8 cellular contexts compared by ENCODE assay signal in the genomic region with DNA sequence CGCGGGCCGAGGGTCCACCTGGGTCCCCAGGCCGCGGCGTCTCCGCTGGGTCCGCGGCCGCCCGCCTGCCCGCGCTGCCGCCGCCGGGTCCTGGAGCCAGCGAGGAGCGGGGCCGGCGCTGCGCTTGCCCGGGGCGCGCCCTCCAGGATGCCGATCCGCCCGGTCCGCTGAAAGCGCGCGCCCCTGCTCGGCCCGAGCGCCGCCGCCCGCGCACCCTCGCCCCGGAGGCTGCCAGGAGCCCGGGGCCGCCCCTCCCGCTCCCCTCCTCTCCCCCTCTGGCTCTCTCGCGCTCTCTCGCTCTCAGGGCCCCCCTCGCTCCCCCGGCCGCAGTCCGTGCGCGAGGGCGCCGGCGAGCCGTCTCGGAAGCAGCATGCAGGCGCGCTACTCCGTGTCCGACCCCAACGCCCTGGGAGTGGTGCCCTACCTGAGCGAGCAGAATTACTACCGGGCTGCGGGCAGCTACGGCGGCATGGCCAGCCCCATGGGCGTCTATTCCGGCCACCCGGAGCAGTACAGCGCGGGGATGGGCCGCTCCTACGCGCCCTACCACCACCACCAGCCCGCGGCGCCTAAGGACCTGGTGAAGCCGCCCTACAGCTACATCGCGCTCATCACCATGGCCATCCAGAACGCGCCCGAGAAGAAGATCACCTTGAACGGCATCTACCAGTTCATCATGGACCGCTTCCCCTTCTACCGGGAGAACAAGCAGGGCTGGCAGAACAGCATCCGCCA. TPM values are rescaled to one million over a fixed set of nuclear protein-coding genes. Genes with fewer than 3 reads are reported as not detected.
A peak's percentile ranks its signal among the peaks of the same experiment; 100 is the strongest.
DNase-seq lines count a peak whose midpoint lies in the region; ATAC-seq and TF ChIP-seq lines count a peak whose summit lies in the region.

No MANE protein-coding gene starts in this region.

- peak overlapping the region; percentile 30 for H3K4me3 Mint-ChIP-seq in CD4-positive, alpha-beta T cell
- H3K4me3 Mint-ChIP-seq in neural crest cell: peak overlapping the region; percentile 47

- no peak for TF ChIP-seq CTCF in CD4-positive, alpha-beta T cell (IDR thresholded peaks at IDR 0.05)
- TF ChIP-seq CTCF in esophagus squamous epithelium (IDR thresholded peaks at IDR 0.05): no peak
- TF ChIP-seq CTCF in neural crest cell (conservative IDR thresholded peaks at IDR 0.05): no peak

- no CpG with 5 or more reads among the region's 88 CpGs for WGBS in esophagus squamous epithelium, 2 donors

- no peaks in the 10 kb centered on the region for H3K9me3 Mint-ChIP-seq in CD4-positive, alpha-beta T cell
- no peaks in the 10 kb centered on the region for H3K9me3 Mint-ChIP-seq in neural crest cell

- DNase-seq in CD4-positive, alpha-beta T cell: no peak
- peak in 1 of 2 experiments; percentile 90 for DNase-seq in SJSA1 (ENCODE audit: low read depth in 1 of 2, low spot score in 2 of 2)
- no peak for DNase-seq in esophagus squamous epithelium (lab: John Stamatoyannopoulos, UW)
- no peak for DNase-seq in neural crest cell (ENCODE audit: low read depth, low spot score)
- DNase-seq in NCI-H1048 (lab: John Stamatoyannopoulos, UW): no peak
- no peak for DNase-seq in cerebellar nuclear complex (lab: John Stamatoyannopoulos, UW)

- no peaks in the 10 kb centered on the region for H3K36me3 Mint-ChIP-seq in CD4-positive, alpha-beta T cell (ENCODE audit: low read depth)
- H3K36me3 Mint-ChIP-seq in neural crest cell (ENCODE audit: low read depth): no peaks in the 10 kb centered on the region

- H3K4me1 ChIP-seq in SJSA1 (replicated peaks) (peaks cover 35% of the 10 kb centered on the region), esophagus squamous epithelium (peaks cover 4 to 41% (median 8%) of the 10 kb centered on the region in 3 donors)

- TF ChIP-seq POLR2A in esophagus squamous epithelium (IDR thresholded peaks at IDR 0.05): no peak

- H3K9me3 ChIP-seq in CD4-positive, alpha-beta T cell (ENCODE audit: control insufficient read depth, low read length): no peaks in the 10 kb centered on the region
- H3K9me3 ChIP-seq in SJSA1 (replicated peaks) (0 out of 2 replicates have a peak, but pooled peaks cover 3% of the 10 kb centered on the region), esophagus squamous epithelium (no peaks in the 10 kb centered on the region)

- CTCF ChIA-PET in CD4-positive, alpha-beta T cell (lab: Charles Lee): no interaction called here

- peaks cover 88% of the 10 kb centered on the region for H3K27me3 Mint-ChIP-seq in CD4-positive, alpha-beta T cell
- H3K27me3 Mint-ChIP-seq in neural crest cell (ENCODE audit: low read depth): peaks cover 90% of the 10 kb centered on the region

- intact Hi-C loops in CD4-positive, alpha-beta T cell (cut with DNase I, micrococcal nuclease): no loop called here
- intact Hi-C loops in esophagus squamous epithelium (cut with DNase I): loop anchor here (10.0 kb wide), 1 partner anchor 718 kb away; no protein-coding TSS in a partner anchor

- no peak overlapping the region for H3K27ac Mint-ChIP-seq in CD4-positive, alpha-beta T cell
- H3K27ac Mint-ChIP-seq in neural crest cell (ENCODE audit: unreplicated experiment): no peak overlapping the region

- H3K27ac ChIP-seq in CD4-positive, alpha-beta T cell (ENCODE audit: low read depth, low read length): no peak overlapping the region
- H3K27ac ChIP-seq in SJSA1 (peak overlapping the region; percentile 82), esophagus squamous epithelium (peak overlapping the region; percentile 24 to 79 (median 46))

- H3K4me1 Mint-ChIP-seq in CD4-positive, alpha-beta T cell (ENCODE audit: low read depth): peaks cover 26% of the 10 kb centered on the region
- peaks cover 19% of the 10 kb centered on the region for H3K4me1 Mint-ChIP-seq in neural crest cell

- POLR2A ChIA-PET in CD4-positive, alpha-beta T cell (lab: Charles Lee): no interaction called here

- H3K36me3 ChIP-seq in SJSA1 (peaks cover 52% of the 10 kb centered on the region), esophagus squamous epithelium (no peaks in the 10 kb centered on the region)

- peaks cover 82% of the 10 kb centered on the region for H3K27me3 ChIP-seq in CD4-positive, alpha-beta T cell (ENCODE audit: control insufficient read depth, insufficient read depth, low read length)
- H3K27me3 ChIP-seq in SJSA1 (replicated peaks): no peaks in the 10 kb centered on the region
- H3K27me3 ChIP-seq in esophagus squamous epithelium: peaks cover 22 to 94% (median 35%) of the 10 kb centered on the region in 4 donors

- H3K4me3 ChIP-seq in SJSA1: peak overlapping the region; percentile 82
- H3K4me3 ChIP-seq in esophagus squamous epithelium: peak overlapping the region; percentile 12 to 62 (median 33)

- ATAC-seq in CD4-positive, alpha-beta T cell (ENCODE audit: poor library complexity): no peak
- no peak for ATAC-seq in HG03378 (IDR thresholded peaks at IDR 0.05; ENCODE audit: unreplicated experiment)
- no peak for ATAC-seq in GM19035 (IDR thresholded peaks at IDR 0.05; ENCODE audit: unreplicated experiment)

RNA-seq across cellular contexts. Expression of a gene that starts 0.5 kb away (rescaled TPM):
- under 1 TPM; 0.11 to 0.19 TPM for total RNA-seq in CD4-positive, alpha-beta T cell
- total RNA-seq in SJSA1 (2014; rRNA removed; shearing (Covaris generic)): 3.9 and 5.5 TPM in 2 replicates
- under 1 TPM; 0.09 to 0.57 (median 0.40) TPM for total RNA-seq in esophagus squamous epithelium
- 0.11 TPM in 1 of 2 replicates, not detected in the other for total RNA-seq in neural crest cell

RNA-seq across cellular contexts. Expression of a gene that starts 11.2 kb away (rescaled TPM):
- total RNA-seq in CD4-positive, alpha-beta T cell: not detected
- 39.4 and 43.2 TPM in 2 replicates for total RNA-seq in SJSA1 (2014; rRNA removed; shearing (Covaris generic))
- total RNA-seq in esophagus squamous epithelium (1 to 10 TPM in 1 of 4 donors, under 1 TPM in 2, not detected in 1; 0.13 to 1.6 (median 0.57) TPM), neural crest cell (0.09 and 0.18 TPM in 2 replicates)

RNA-seq across cellular contexts. Expression of a gene that starts 12.1 kb away (rescaled TPM):
- total RNA-seq in CD4-positive, alpha-beta T cell: 1 to 10 TPM; 7.3 to 7.9 TPM
- total RNA-seq in SJSA1 (2014; rRNA removed; shearing (Covaris generic)): 9.4 and 11.7 TPM in 2 replicates
- total RNA-seq in esophagus squamous epithelium: 10 to 100 TPM; 10.7 to 17.7 (median 14.8) TPM
- 14.0 and 16.8 TPM in 2 replicates for total RNA-seq in neural crest cell

RNA-seq across cellular contexts. Expression of a gene that starts 56.8 kb away (rescaled TPM):
- total RNA-seq in CD4-positive, alpha-beta T cell: not detected
- 25.7 and 34.7 TPM in 2 replicates for total RNA-seq in SJSA1 (2014; rRNA removed; shearing (Covaris generic))
- total RNA-seq in esophagus squamous epithelium (1 to 10 TPM in 3 of 4 donors, under 1 TPM in 1; 0.76 to 8.6 (median 3.0) TPM), neural crest cell (not detected in 2 replicates)

Comparison
In these comparisons a context has a peak if more than half of its experiments do, and no peak if none do; other contexts are left out.
1. RNA of a gene that starts 11.2 kb away (total RNA-seq): 39.4 to 43.2 TPM in SJSA1; 0.13 to 1.6 TPM in esophagus squamous epithelium, 0.09 to 0.18 TPM in neural crest cell and not detected in CD4-positive, alpha-beta T cell; every median in the first group is over 10 times any median in the second.